Comparison of ENCODE assay signal across 10 cellular contexts in genomic region chr22:50282361-50283144, GRCh38. TPM values are rescaled to one million over a fixed set of nuclear protein-coding genes. Genes with fewer than 3 reads are reported as not detected.
A peak's percentile ranks its signal among the peaks of the same experiment; 100 is the strongest.
DNase-seq lines count a peak whose midpoint lies in the region; FAIRE-seq lines count a peak whose summit lies in the region.
"Had no signal": no experiment of that assay in that cellular context is flagged by ENCODE, and none has a peak within 500 bp of the region (broad histone marks: within the 10 kb centered on the region; RNA-seq: fewer than 3 reads in every experiment).

No MANE protein-coding gene starts in this region.

- 86% methylated on average over 44 of the region's 44 CpGs for WGBS in urinary bladder

- in situ Hi-C loops in T47D (cut with HindIII; ENCODE audit: low pct_unique_long_range_greater_than_20kb, low sequenced_read_pairs), result no loop called here

- H3K36me3 Mint-ChIP-seq in T-helper 2 cell treated with Interferon-gamma antibody and Interleukin-4, amounts not matched to agents 5 μg/mL and 100 μg/mL, for 36 hours (ENCODE audit: low read depth), result no peaks in the 10 kb centered on the region

- H3K4me1 ChIP-seq in urinary bladder (ENCODE audit: insufficient read depth), result no peaks in the 10 kb centered on the region

- no peak overlapping the region for H3K27ac Mint-ChIP-seq in T-helper 2 cell treated with Interferon-gamma antibody and Interleukin-4, amounts not matched to agents 5 μg/mL and 100 μg/mL, for 36 hours
- H3K27ac Mint-ChIP-seq: activated naive CD8-positive, alpha-beta T cell treated with anti-CD3 and anti-CD28 coated beads for 36 hours had no signal

- H3K36me3 ChIP-seq in urinary bladder (ENCODE audit: insufficient read depth), result peaks cover 14% of the 10 kb centered on the region

- H3K4me3 Mint-ChIP-seq in T-helper 2 cell treated with Interferon-gamma antibody and Interleukin-4, amounts not matched to agents 5 μg/mL and 100 μg/mL, for 36 hours, result no peak overlapping the region
- H3K4me3 Mint-ChIP-seq: activated naive CD8-positive, alpha-beta T cell treated with anti-CD3 and anti-CD28 coated beads for 36 hours had no signal

- no peaks in the 10 kb centered on the region for H3K4me1 Mint-ChIP-seq in T-helper 2 cell treated with Interferon-gamma antibody and Interleukin-4, amounts not matched to agents 5 μg/mL and 100 μg/mL, for 36 hours (ENCODE audit: low read depth)
- H3K4me1 Mint-ChIP-seq: activated naive CD8-positive, alpha-beta T cell treated with anti-CD3 and anti-CD28 coated beads for 36 hours had no signal

- peak; percentile 89 for FAIRE-seq in HTR-8/SVneo (lab: Jason Lieb, UNC)

- H3K9me3 Mint-ChIP-seq in T-helper 2 cell treated with Interferon-gamma antibody and Interleukin-4, amounts not matched to agents 5 μg/mL and 100 μg/mL, for 36 hours, result no peaks in the 10 kb centered on the region
- H3K9me3 Mint-ChIP-seq: activated naive CD8-positive, alpha-beta T cell treated with anti-CD3 and anti-CD28 coated beads for 36 hours had no signal

- H3K27me3 Mint-ChIP-seq in T-helper 2 cell treated with Interferon-gamma antibody and Interleukin-4, amounts not matched to agents 5 μg/mL and 100 μg/mL, for 36 hours (ENCODE audit: low read depth), result no peaks in the 10 kb centered on the region
- H3K27me3 Mint-ChIP-seq: activated naive CD8-positive, alpha-beta T cell treated with anti-CD3 and anti-CD28 coated beads for 36 hours had no signal

- H3K27ac ChIP-seq in urinary bladder (ENCODE audit: low read depth) (peak overlapping the region; percentile 50), substantia nigra (ENCODE audit: low read depth, low read length, poor library complexity, severe bottlenecking) (no peak overlapping the region)
- H3K27ac ChIP-seq: parathyroid adenoma had no signal

- DNase-seq in HTR-8/SVneo (ENCODE audit: insufficient read length, low spot score) (peak; percentile 84), T47D (ENCODE audit: low read depth in 1 of 2, low spot score in 1 of 2) (peak; percentile 88 to 96), kidney tubule cell (ENCODE audit: low spot score) (peak; percentile 96), substantia nigra (lab: John Stamatoyannopoulos, UW) (no peak), NCI-H1092 treated with DMSO at 0.1 percent for 48 hours (lab: John Stamatoyannopoulos, UW) (no peak)
- no peak for DNase-seq in T-helper 2 cell treated with Interferon-gamma antibody and Interleukin-4, amounts not matched to agents 5 μg/mL and 100 μg/mL, for 36 hours (ENCODE audit: low spot score)
- DNase-seq: activated naive CD8-positive, alpha-beta T cell treated with anti-CD3 and anti-CD28 coated beads for 36 hours; NCI-H2227 treated with DMSO at 0.1 percent for 48 hours had no signal

- H3K4me3 ChIP-seq in urinary bladder (ENCODE audit: low read depth, low read length), result no peak overlapping the region

RNA-seq across cellular contexts. Expression of gene MAPK11, which starts 12.4 kb away (rescaled TPM):
- 4.1 TPM for total RNA-seq in urinary bladder
- polyA plus RNA-seq in urinary bladder, result 13.6 TPM

RNA-seq across cellular contexts. Expression of gene MAPK12, which starts 21.1 kb away (rescaled TPM):
- 9.3 TPM for total RNA-seq in urinary bladder
- 21.3 TPM for polyA plus RNA-seq in urinary bladder

RNA-seq across cellular contexts. Expression of gene PLXNB2, which starts 24.9 kb away (rescaled TPM):
- 61.7 TPM for total RNA-seq in urinary bladder
- 106 TPM for polyA plus RNA-seq in urinary bladder

RNA-seq across cellular contexts. Expression of gene HDAC10, which starts 31.5 kb away (rescaled TPM):
- 20.0 TPM for total RNA-seq in urinary bladder
- polyA plus RNA-seq in urinary bladder, result 32.4 TPM

RNA-seq across cellular contexts. Expression of gene TUBGCP6, which starts 37.7 kb away (rescaled TPM):
- 23.1 TPM for total RNA-seq in urinary bladder
- 31.5 TPM for polyA plus RNA-seq in urinary bladder

Comparison
In these comparisons a context has a peak if more than half of its experiments do, and no peak if none do; other contexts are left out.
1. DNase-seq: peak in HTR-8/SVneo (single experiment), T47D (2 of 2) and kidney tubule cell (single experiment); none in substantia nigra (0 of 49), NCI-H1092 treated with DMSO at 0.1 percent for 48 hours (single experiment) and T-helper 2 cell treated with Interferon-gamma antibody and Interleukin-4, amounts not matched to agents 5 μg/mL and 100 μg/mL, for 36 hours (single experiment).